In genomic region chr14:53956427-53957201, GRCh38 we compare ENCODE assay signal across 8 cellular contexts. TPM values are rescaled to one million over a fixed set of nuclear protein-coding genes. Genes with fewer than 3 reads are reported as not detected.
DNase-seq lines count a peak whose midpoint lies in the region; ATAC-seq and TF ChIP-seq lines count a peak whose summit lies in the region.

TSS of gene BMP4 (minus strand) at chr14:53956825. CDS start at chr14:53952222, 4,603 bp downstream.

- no peak within 1 kb of the TSS for H3K9ac ChIP-seq in GM23248

- TF ChIP-seq CTCF in AG04449 (IDR thresholded peaks at IDR 0.05; ENCODE audit: insufficient read depth, low read length, missing control alignments) (no peak), WI38 (IDR thresholded peaks at IDR 0.05; ENCODE audit: low read depth, low read length) (no peak), foreskin fibroblast (IDR thresholded peaks at IDR 0.05; ENCODE audit: low read depth, low read length) (no peak), neural crest cell (conservative IDR thresholded peaks at IDR 0.05) (no peak)

- H3K9me3 ChIP-seq in GM23248 (ENCODE audit: low read depth), result no peaks in the 10 kb centered on the region

- H3K4me1 Mint-ChIP-seq in neural crest cell, result peaks cover 42% of the 10 kb centered on the region

- DNase-seq in AG04449 (ENCODE audit: low read depth, low spot score), result no peak
- peak; percentile 10 for DNase-seq in GM23248
- DNase-seq in foreskin fibroblast, result peak; percentile 56 to 87
- no peak for DNase-seq in neural crest cell (ENCODE audit: low read depth, low spot score)
- no peak for DNase-seq in erythroblast (lab: John Stamatoyannopoulos, UW)
- DNase-seq in glomerular visceral epithelial cell (ENCODE audit: extremely low spot score), result no peak

- H3K36me3 ChIP-seq in GM23248 (ENCODE audit: low read depth), result no peaks in the 10 kb centered on the region

- peaks cover 97% of the 10 kb centered on the region for H3K27me3 Mint-ChIP-seq in neural crest cell (ENCODE audit: low read depth)

- H4K20me1 ChIP-seq in GM23248 (ENCODE audit: insufficient read depth), result no peaks in the 10 kb centered on the region

- H3K36me3 Mint-ChIP-seq in neural crest cell (ENCODE audit: low read depth), result no peaks in the 10 kb centered on the region

- H3F3A ChIP-seq in GM23248 (ENCODE audit: insufficient read depth), result no peaks in the 10 kb centered on the region

- no peak within 1 kb of the TSS for H3K4me2 ChIP-seq in GM23248 (ENCODE audit: unreplicated experiment)

- H3K9me3 Mint-ChIP-seq in neural crest cell, result no peaks in the 10 kb centered on the region

- H3K4me3 Mint-ChIP-seq in neural crest cell, result peak within 1 kb of the TSS; percentile 92

- no peak within 1 kb of the TSS for H3K27ac ChIP-seq in GM23248

- no peak for ATAC-seq in HG03095 (IDR thresholded peaks at IDR 0.05; ENCODE audit: unreplicated experiment)

- peaks cover 83% of the 10 kb centered on the region for H3K27me3 ChIP-seq in GM23248 (replicated peaks; ENCODE audit: insufficient read depth)

- H3K4me1 ChIP-seq in GM23248 (ENCODE audit: insufficient read depth), result 0 out of 2 replicates have a peak, but pooled peaks cover 4% of the 10 kb centered on the region

- H2AFZ ChIP-seq in GM23248, result no peak within 1 kb of the TSS

- H3K79me2 ChIP-seq in GM23248 (ENCODE audit: insufficient read depth), result no peaks in the 10 kb centered on the region

- in situ Hi-C loops in GM23248 (cut with MboI), result no loop called here

- WGBS in GM23248 (ENCODE audit: low coverage in 1 of 2, low lambda C conversion rate in 2 of 2, missing lambda C conversion rate in 2 of 2), 2 experiments, result 11 to 14% methylated on average over 30 to 45 of the region's 45 CpGs

- no peaks in the 10 kb centered on the region for H3K9me2 ChIP-seq in GM23248 (ENCODE audit: insufficient read depth)

- H3K4me3 ChIP-seq in AG04449 (ENCODE audit: low read depth, low read length) (peak within 1 kb of the TSS; percentile 27), GM23248 (no peak within 1 kb of the TSS), WI38 (ENCODE audit: low read depth, low read length) (peak within 1 kb of the TSS; percentile 80), foreskin fibroblast (ENCODE audit: low read depth in 1 of 2, low read length in 2 of 2) (peak within 1 kb of the TSS; percentile 71 to 84)

- H3K27ac Mint-ChIP-seq in neural crest cell (ENCODE audit: unreplicated experiment), result no peak within 1 kb of the TSS

- POLR2A ChIA-PET in AG04449 (lab: Yijun Ruan, JAX), result no interaction called here

- CTCF ChIA-PET in AG04449 (lab: Yijun Ruan, JAX), result interaction anchor here (0.7 kb wide), 1 partner anchor 373 kb away, joined by 3 read pairs; no protein-coding TSS in a partner anchor

- no peak for TF ChIP-seq POLR2A in erythroblast (IDR thresholded peaks at IDR 0.05; ENCODE audit: low read length)

RNA-seq across cellular contexts. Expression of gene BMP4, which starts in this region (rescaled TPM):
- total RNA-seq in GM23248 (2014; rRNA removed; shearing (Covaris generic)), result not detected in 2 replicates
- polyA plus RNA-seq in GM23248 (2016; fragmentation: Nextera tagmentation; extraction: Ambion mirVana), result not detected in 2 replicates
- 1.1 and 1.3 TPM in 2 replicates for total RNA-seq in neural crest cell

Comparison
In these comparisons a context has a peak if more than half of its experiments do, and no peak if none do; other contexts are left out.
1. Peak in DNase-seq in GM23248; RNA of the gene not detected or under 1 TPM.
2. DNase-seq: peak in foreskin fibroblast (2 of 2); none in AG04449 (single experiment), neural crest cell (single experiment), erythroblast (0 of 2) and glomerular visceral epithelial cell (single experiment).